Comparison of ENCODE assay signal across 37 cellular contexts in the genomic region with DNA sequence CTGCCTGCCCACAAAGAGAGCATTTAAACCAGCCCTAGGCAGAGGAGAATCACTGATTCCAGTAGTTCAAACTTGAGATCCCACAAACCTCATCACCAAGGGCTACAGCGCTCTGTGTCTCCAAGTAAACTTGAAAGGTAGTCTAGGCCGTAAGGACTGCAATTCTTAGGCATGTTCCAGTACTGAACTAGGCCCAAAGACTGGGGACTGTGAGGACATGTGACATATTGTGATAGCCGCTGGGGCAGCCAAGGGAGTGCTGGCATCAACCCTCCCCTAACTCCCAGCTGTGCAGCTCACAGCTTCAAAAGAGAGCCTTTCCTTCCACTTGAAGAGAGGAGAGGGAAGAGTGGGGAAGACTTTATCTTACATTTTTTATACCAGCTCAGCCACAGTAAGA.
"Had no signal": no experiment of that assay in that cellular context is flagged by ENCODE, and none has a peak within 500 bp of the region (broad histone marks: within the 10 kb centered on the region; RNA-seq: fewer than 3 reads in every experiment).

No MANE protein-coding gene starts in this region.

- H3K27ac ChIP-seq: ascending aorta, cardiac muscle cell, VCaP had no signal

- ATAC-seq: activated CD8-positive, alpha-beta T cell treated with anti-CD3 and anti-CD28 coated beads for 36 hours; activated naive CD8-positive, alpha-beta T cell treated with anti-CD3 and anti-CD28 coated beads, Interleukin-2, amount 50 U/mL, for 24 hours; activated T-cell treated with anti-CD3 and anti-CD28 coated beads, Interleukin-2, amount 50 U/mL, for 72 hours; activated T-helper 17 cell treated with anti-CD3 and anti-CD28 coated beads, Interleukin-2, amount 50 U/mL, for 72 hours had no signal

- H3K27me3 ChIP-seq: ascending aorta, cardiac muscle cell had no signal

- H3K36me3 Mint-ChIP-seq: activated CD4-positive, alpha-beta memory T cell treated with anti-CD3 and anti-CD28 coated beads for 36 hours; activated naive CD4-positive, alpha-beta T cell treated with anti-CD3 and anti-CD28 coated beads, Interleukin-2, amount 50 U/mL, for 24 hours; activated naive CD8-positive, alpha-beta T cell; activated naive CD8-positive, alpha-beta T cell treated with anti-CD3 and anti-CD28 coated beads, Interleukin-2, amount 10 ng/mL, durations not matched to agents 7 days and 5 days; brain had no signal

- H3K4me1 Mint-ChIP-seq: activated B cell treated with CpG ODN at 0.5 μM for 24 hours; activated CD4-positive, alpha-beta T cell treated with anti-CD3 and anti-CD28 coated beads, Interleukin-2, amount 10 ng/mL, durations not matched to agents 24 days and 14 days; activated naive CD4-positive, alpha-beta T cell treated with anti-CD3 and anti-CD28 coated beads, Interleukin-2, amount 50 U/mL, for 24 hours; activated naive CD8-positive, alpha-beta T cell treated with anti-CD3 and anti-CD28 coated beads, Interleukin-2, amount 10 ng/mL, durations not matched to agents 7 days and 5 days; activated naive CD8-positive, alpha-beta T cell treated with anti-CD3 and anti-CD28 coated beads, Interleukin-2, amount 50 U/mL, for 24 hours; activated T-helper 17 cell treated with anti-CD3 and anti-CD28 coated beads, Interleukin-2, amount 50 U/mL, for 72 hours; brain; central memory CD8-positive, alpha-beta T cell had no signal

- H3K4me3 ChIP-seq: ascending aorta, cardiac muscle cell had no signal

- DNase-seq: activated B cell treated with CpG ODN at 0.5 μM for 24 hours; activated CD4-positive, alpha-beta memory T cell treated with anti-CD3 and anti-CD28 coated beads for 36 hours; activated CD4-positive, alpha-beta T cell treated with anti-CD3 and anti-CD28 coated beads for 4 hours; activated CD4-positive, alpha-beta T cell treated with anti-CD3 and anti-CD28 coated beads, Interleukin-2, amount 10 ng/mL, durations not matched to agents 24 days and 14 days; activated CD4-positive, alpha-beta T cell treated with anti-CD3 and anti-CD28 coated beads, Interleukin-2, amount 50 U/mL, for 1 hour; activated CD4-positive, alpha-beta T cell treated with anti-CD3 and anti-CD28 coated beads, Interleukin-2, amount 50 U/mL, for 4 hours; activated CD4-positive, CD25-positive, alpha-beta regulatory T cell treated with anti-CD3 and anti-CD28 coated beads, Interleukin-2, amount 50 U/mL, for 72 hours; activated CD8-positive, alpha-beta memory T cell treated with anti-CD3 and anti-CD28 coated beads, Interleukin-2, amount 50 U/mL, for 4 hours; activated CD8-positive, alpha-beta T cell treated with anti-CD3 and anti-CD28 coated beads for 36 hours; activated effector memory CD4-positive, alpha-beta T cell treated with anti-CD3 and anti-CD28 coated beads, Interleukin-2, amount 50 U/mL, for 16 hours; activated gamma-delta T cell treated with Interleukin-2 at 50 U/mL for 16 hours; activated naive CD4-positive, alpha-beta T cell; activated naive CD4-positive, alpha-beta T cell treated with anti-CD3 and anti-CD28 coated beads for 36 hours; activated naive CD8-positive, alpha-beta T cell treated with anti-CD3 and anti-CD28 coated beads, Interleukin-2, amount 10 ng/mL, durations not matched to agents 7 days and 5 days; activated naive CD8-positive, alpha-beta T cell treated with anti-CD3 and anti-CD28 coated beads, Interleukin-2, amount 50 U/mL, for 24 hours; activated T-cell treated with anti-CD3 and anti-CD28 coated beads for 4 hours; activated T-cell treated with anti-CD3 and anti-CD28 coated beads, Interleukin-2, amount 50 U/mL, for 1 hour; activated T-cell treated with anti-CD3 and anti-CD28 coated beads, Interleukin-2, amount 50 U/mL, for 4 hours; activated T-cell treated with anti-CD3 and anti-CD28 coated beads, Interleukin-2, amount 50 U/mL, for 72 hours; amygdala; anterior cingulate cortex; caudate nucleus; SW 1271; T-helper 1 cell; T-helper 2 cell; T-helper 9 cell had no signal

- H3K27me3 Mint-ChIP-seq: activated B cell treated with CpG ODN at 0.5 μM for 24 hours; activated CD4-positive, alpha-beta memory T cell treated with anti-CD3 and anti-CD28 coated beads for 36 hours; activated CD4-positive, alpha-beta T cell treated with anti-CD3 and anti-CD28 coated beads, Interleukin-2, amount 10 ng/mL, durations not matched to agents 24 days and 14 days; activated CD8-positive, alpha-beta T cell treated with anti-CD3 and anti-CD28 coated beads for 36 hours; activated naive CD4-positive, alpha-beta T cell treated with anti-CD3 and anti-CD28 coated beads, Interleukin-2, amount 50 U/mL, for 24 hours; activated naive CD8-positive, alpha-beta T cell; activated naive CD8-positive, alpha-beta T cell treated with anti-CD3 and anti-CD28 coated beads, Interleukin-2, amount 10 ng/mL, durations not matched to agents 7 days and 5 days; activated naive CD8-positive, alpha-beta T cell treated with anti-CD3 and anti-CD28 coated beads, Interleukin-2, amount 50 U/mL, for 24 hours; activated T-helper 17 cell treated with anti-CD3 and anti-CD28 coated beads, Interleukin-2, amount 50 U/mL, for 72 hours; brain; central memory CD8-positive, alpha-beta T cell had no signal

- H3K27ac Mint-ChIP-seq: activated B cell treated with CpG ODN at 0.5 μM for 24 hours; activated CD4-positive, alpha-beta memory T cell treated with anti-CD3 and anti-CD28 coated beads for 36 hours; activated CD4-positive, alpha-beta T cell treated with anti-CD3 and anti-CD28 coated beads, Interleukin-2, amount 10 ng/mL, durations not matched to agents 24 days and 14 days; activated CD8-positive, alpha-beta T cell treated with anti-CD3 and anti-CD28 coated beads for 36 hours; activated naive CD4-positive, alpha-beta T cell treated with anti-CD3 and anti-CD28 coated beads for 36 hours; activated naive CD4-positive, alpha-beta T cell treated with anti-CD3 and anti-CD28 coated beads, Interleukin-2, amount 50 U/mL, for 24 hours; activated naive CD8-positive, alpha-beta T cell; activated naive CD8-positive, alpha-beta T cell treated with anti-CD3 and anti-CD28 coated beads, Interleukin-2, amount 10 ng/mL, durations not matched to agents 7 days and 5 days; activated naive CD8-positive, alpha-beta T cell treated with anti-CD3 and anti-CD28 coated beads, Interleukin-2, amount 50 U/mL, for 24 hours; activated T-cell treated with anti-CD3 and anti-CD28 coated beads, Interleukin-2, amount 50 U/mL, for 72 hours; activated T-helper 1 cell treated with anti-CD3 and anti-CD28 coated beads, Interleukin-12 subunit alpha, Interleukin-12 subunit beta, Interleukin-2, Interleukin-4 antibody, amounts not matched to agents 30 ng/mL and 10 ng/mL and 1 ng/mL, durations not matched to agents 14 hours and 24 hours and 36 hours; activated T-helper 17 cell treated with anti-CD3 and anti-CD28 coated beads, Interleukin-2, amount 50 U/mL, for 72 hours; brain; T-helper 1 cell treated with Interleukin-12 subunit alpha and Interleukin-12 subunit beta and Interleukin-4 antibody, amounts not matched to agents 30 μg/mL and 1 μg/mL, for 36 hours; T-helper 2 cell treated with Interferon-gamma antibody and Interleukin-4, amounts not matched to agents 5 μg/mL and 100 μg/mL, for 36 hours had no signal

- H3K9me3 ChIP-seq: ascending aorta had no signal

- H3K36me3 ChIP-seq: ascending aorta, cardiac muscle cell had no signal

- H3K4me1 ChIP-seq: ascending aorta had no signal

- H3K9me3 Mint-ChIP-seq: activated CD4-positive, alpha-beta memory T cell treated with anti-CD3 and anti-CD28 coated beads for 36 hours; activated CD4-positive, alpha-beta T cell treated with anti-CD3 and anti-CD28 coated beads, Interleukin-2, amount 10 ng/mL, durations not matched to agents 24 days and 14 days; activated CD8-positive, alpha-beta T cell treated with anti-CD3 and anti-CD28 coated beads for 36 hours; activated naive CD8-positive, alpha-beta T cell treated with anti-CD3 and anti-CD28 coated beads, Interleukin-2, amount 10 ng/mL, durations not matched to agents 7 days and 5 days; activated naive CD8-positive, alpha-beta T cell treated with anti-CD3 and anti-CD28 coated beads, Interleukin-2, amount 50 U/mL, for 24 hours; activated T-cell treated with anti-CD3 and anti-CD28 coated beads, Interleukin-2, amount 50 U/mL, for 72 hours; activated T-helper 1 cell treated with anti-CD3 and anti-CD28 coated beads, Interleukin-12 subunit alpha, Interleukin-12 subunit beta, Interleukin-2, Interleukin-4 antibody, amounts not matched to agents 30 ng/mL and 10 ng/mL and 1 ng/mL, durations not matched to agents 14 hours and 24 hours and 36 hours; T-helper 1 cell treated with Interleukin-12 subunit alpha and Interleukin-12 subunit beta and Interleukin-4 antibody, amounts not matched to agents 30 μg/mL and 1 μg/mL, for 36 hours had no signal

- H3K4me3 Mint-ChIP-seq: activated B cell treated with CpG ODN at 0.5 μM for 24 hours; activated CD4-positive, alpha-beta memory T cell treated with anti-CD3 and anti-CD28 coated beads for 36 hours; activated CD4-positive, alpha-beta T cell treated with anti-CD3 and anti-CD28 coated beads, Interleukin-2, amount 10 ng/mL, durations not matched to agents 24 days and 14 days; activated CD8-positive, alpha-beta T cell treated with anti-CD3 and anti-CD28 coated beads for 36 hours; activated naive CD4-positive, alpha-beta T cell treated with anti-CD3 and anti-CD28 coated beads for 36 hours; activated naive CD4-positive, alpha-beta T cell treated with anti-CD3 and anti-CD28 coated beads, Interleukin-2, amount 50 U/mL, for 24 hours; activated naive CD8-positive, alpha-beta T cell; activated naive CD8-positive, alpha-beta T cell treated with anti-CD3 and anti-CD28 coated beads, Interleukin-2, amount 10 ng/mL, durations not matched to agents 7 days and 5 days; activated naive CD8-positive, alpha-beta T cell treated with anti-CD3 and anti-CD28 coated beads, Interleukin-2, amount 50 U/mL, for 24 hours; activated T-cell treated with anti-CD3 and anti-CD28 coated beads, Interleukin-2, amount 50 U/mL, for 4 hours; activated T-cell treated with anti-CD3 and anti-CD28 coated beads, Interleukin-2, amount 50 U/mL, for 72 hours; activated T-helper 1 cell treated with anti-CD3 and anti-CD28 coated beads, Interleukin-12 subunit alpha, Interleukin-12 subunit beta, Interleukin-2, Interleukin-4 antibody, amounts not matched to agents 30 ng/mL and 10 ng/mL and 1 ng/mL, durations not matched to agents 14 hours and 24 hours and 36 hours; activated T-helper 17 cell treated with anti-CD3 and anti-CD28 coated beads, Interleukin-2, amount 50 U/mL, for 72 hours; brain; central memory CD8-positive, alpha-beta T cell; T-helper 1 cell treated with Interleukin-12 subunit alpha and Interleukin-12 subunit beta and Interleukin-4 antibody, amounts not matched to agents 30 μg/mL and 1 μg/mL, for 36 hours; T-helper 2 cell treated with Interferon-gamma antibody and Interleukin-4, amounts not matched to agents 5 μg/mL and 100 μg/mL, for 36 hours had no signal
